Comparison of ENCODE assay signal across 10 cellular contexts in genomic region chr20:44204156-44204831, GRCh38. TPM values are rescaled to one million over a fixed set of nuclear protein-coding genes. Genes with fewer than 3 reads are reported as not detected.
DNase-seq lines count a peak whose midpoint lies in the region; ATAC-seq and TF ChIP-seq lines count a peak whose summit lies in the region.
"Had no signal": no experiment of that assay in that cellular context is flagged by ENCODE, and none has a peak within 500 bp of the region (broad histone marks: within the 10 kb centered on the region; RNA-seq: fewer than 3 reads in every experiment).

No MANE protein-coding gene starts in this region.

- no peak overlapping the region for H3K4me2 ChIP-seq in H9 (ENCODE audit: insufficient read depth, insufficient read length, low read length)

- H3K9me3 Mint-ChIP-seq in activated T-cell treated with anti-CD3 and anti-CD28 coated beads, Interleukin-2, amount 50 U/mL, for 72 hours, result no peaks in the 10 kb centered on the region
- H3K9me3 Mint-ChIP-seq in H9, result no peaks in the 10 kb centered on the region
- no peaks in the 10 kb centered on the region for H3K9me3 Mint-ChIP-seq in CD4-positive, alpha-beta T cell
- H3K9me3 Mint-ChIP-seq: activated B cell treated with CpG ODN at 0.5 μM for 24 hours, naive B cell had no signal

- no peak overlapping the region for H2BK120ac ChIP-seq in H9 (ENCODE audit: low read depth, low read length, poor library complexity, severe bottlenecking)

- H4K8ac ChIP-seq in H9 (replicated peaks; ENCODE audit: insufficient read length, low read depth, low read length), result no peak overlapping the region

- no peak overlapping the region for H2BK12ac ChIP-seq in H9 (ENCODE audit: insufficient read length, low read depth, low read length)

- H4K91ac ChIP-seq in H9 (ENCODE audit: insufficient read length, low read depth, low read length), result no peak overlapping the region

- H3K79me1 ChIP-seq in H9 (ENCODE audit: insufficient read depth, low read depth, low read length, poor library complexity, severe bottlenecking), result peaks cover 5% of the 10 kb centered on the region

- peak; percentile 44 to 66 for ATAC-seq in activated T-cell treated with anti-CD3 and anti-CD28 coated beads, Interleukin-2, amount 50 U/mL, for 72 hours (replicated peaks in 1 of 2)
- ATAC-seq in body of pancreas, result peak; percentile 99
- no peak for ATAC-seq in CD4-positive, alpha-beta T cell (ENCODE audit: poor library complexity)

- H3K36me3 Mint-ChIP-seq in activated T-cell treated with anti-CD3 and anti-CD28 coated beads, Interleukin-2, amount 50 U/mL, for 72 hours (ENCODE audit: insufficient read depth in 2 of 2), result peaks cover 4 to 21% of the 10 kb centered on the region in 2 donors
- peaks cover 27 to 65% (median 59%) of the 10 kb centered on the region in 3 experiments for H3K36me3 Mint-ChIP-seq in H9 (ENCODE audit: insufficient read depth in 1 of 3, low read depth in 3 of 3)
- peaks cover 97% of the 10 kb centered on the region for H3K36me3 Mint-ChIP-seq in CD4-positive, alpha-beta T cell (ENCODE audit: low read depth)

- TF ChIP-seq POLR2A in body of pancreas (IDR thresholded peaks at IDR 0.05) (no peak), uterus (IDR thresholded peaks at IDR 0.05) (no peak)

- no peak overlapping the region for H2BK5ac ChIP-seq in H9 (ENCODE audit: insufficient read length, low read length)

- H3K23ac ChIP-seq in H9 (ENCODE audit: insufficient read length, low read depth, low read length), result no peak overlapping the region

- H2AFZ ChIP-seq in H9 (ENCODE audit: low read length), result no peak overlapping the region

- no peak overlapping the region for H3K56ac ChIP-seq in H9 (ENCODE audit: insufficient read length, low read depth, low read length)

- H3K27me3 ChIP-seq in body of pancreas (no peaks in the 10 kb centered on the region), kidney epithelial cell (ENCODE audit: control insufficient read depth, insufficient read depth, low read length) (no peaks in the 10 kb centered on the region), uterus (no peaks in the 10 kb centered on the region), H9 (ENCODE audit: insufficient read depth, low read length) (no peaks in the 10 kb centered on the region)
- no peaks in the 10 kb centered on the region for H3K27me3 ChIP-seq in CD4-positive, alpha-beta T cell (ENCODE audit: control insufficient read depth, insufficient read depth, low read length)

- intact Hi-C loops in body of pancreas (cut with DNase I), result no loop called here
- intact Hi-C loops in uterus (cut with DNase I; ENCODE audit: low total_unique reads), result no loop called here
- intact Hi-C loops in CD4-positive, alpha-beta T cell (cut with DNase I, micrococcal nuclease), result no loop called here

- CTCF ChIA-PET in CD4-positive, alpha-beta T cell (lab: Charles Lee), result interaction anchor here (1.3 kb wide), 1 partner anchor 107 kb away, joined by 3 read pairs; the partner anchor contains the start of gene FITM2

- no peak overlapping the region for H3K4me3 ChIP-seq in body of pancreas
- H3K4me3 ChIP-seq in kidney epithelial cell (ENCODE audit: low read depth, low read length), result no peak overlapping the region
- H3K4me3 ChIP-seq in uterus, result no peak overlapping the region

- H3K27ac ChIP-seq in body of pancreas (peak overlapping the region; percentile 59 to 72 (median 64)), uterus (peak overlapping the region; percentile 28 to 48), H9 (ENCODE audit: insufficient read length, low read depth, low read length) (no peak overlapping the region)
- H3K27ac ChIP-seq in CD4-positive, alpha-beta T cell (ENCODE audit: low read depth, low read length), result no peak overlapping the region

- H3K14ac ChIP-seq in H9 (ENCODE audit: insufficient read depth, low read length), result no peak overlapping the region

- no peak overlapping the region for H4K5ac ChIP-seq in H9 (ENCODE audit: insufficient read length, low read depth, low read length)

- peak overlapping the region; percentile 70 for H3K27ac Mint-ChIP-seq in activated T-cell treated with anti-CD3 and anti-CD28 coated beads, Interleukin-2, amount 50 U/mL, for 72 hours
- no peak overlapping the region for H3K27ac Mint-ChIP-seq in H9
- no peak overlapping the region for H3K27ac Mint-ChIP-seq in CD4-positive, alpha-beta T cell
- H3K27ac Mint-ChIP-seq: activated B cell treated with CpG ODN at 0.5 μM for 24 hours had no signal

- H3T11ph ChIP-seq in H9 (ENCODE audit: low read length), result no peak overlapping the region

- H3K4ac ChIP-seq in H9 (ENCODE audit: low read depth, low read length), result no peak overlapping the region

- H3K36me3 ChIP-seq in body of pancreas (replicated peaks in 1 of 2; ENCODE audit: insufficient read depth in 1 of 2, low read depth in 2 of 2), result peaks cover 0 to 26% of the 10 kb centered on the region in 2 donors
- no peaks in the 10 kb centered on the region for H3K36me3 ChIP-seq in kidney epithelial cell (ENCODE audit: control insufficient read depth, insufficient read depth, low read length)
- H3K36me3 ChIP-seq in uterus, result no peaks in the 10 kb centered on the region

- H3K9me3 ChIP-seq in body of pancreas (no peaks in the 10 kb centered on the region), uterus (no peaks in the 10 kb centered on the region), H9 (ENCODE audit: control insufficient read depth, low read depth, low read length) (no peaks in the 10 kb centered on the region)
- H3K9me3 ChIP-seq in CD4-positive, alpha-beta T cell (ENCODE audit: control insufficient read depth, low read length), result no peaks in the 10 kb centered on the region

- H2BK15ac ChIP-seq in H9 (ENCODE audit: low read depth, low read length), result no peak overlapping the region

- peaks cover 52% of the 10 kb centered on the region for H3K4me1 Mint-ChIP-seq in activated T-cell treated with anti-CD3 and anti-CD28 coated beads, Interleukin-2, amount 50 U/mL, for 72 hours (ENCODE audit: low read depth)
- peaks cover 13 to 19% of the 10 kb centered on the region in 2 experiments for H3K4me1 Mint-ChIP-seq in H9
- peaks cover 64% of the 10 kb centered on the region for H3K4me1 Mint-ChIP-seq in CD4-positive, alpha-beta T cell (ENCODE audit: low read depth)

- H2BK20ac ChIP-seq in H9 (ENCODE audit: low read depth, low read length, poor library complexity, severe bottlenecking), result no peak overlapping the region

- WGBS in body of pancreas, 2 donors, result 85 to 93% methylated on average over 4 of the region's 4 CpGs
- WGBS in H9 (ENCODE audit: extremely low coverage, insufficient read length, low lambda C conversion rate), result no CpG with 5 or more reads among the region's 4 CpGs

- no peak overlapping the region for H3K18ac ChIP-seq in H9 (ENCODE audit: insufficient read length, low read depth, low read length)

- POLR2A ChIA-PET in CD4-positive, alpha-beta T cell (lab: Charles Lee), result no interaction called here

- H3K4me1 ChIP-seq in body of pancreas (peaks cover 34% of the 10 kb centered on the region), uterus (peaks cover 4 to 5% of the 10 kb centered on the region in 2 donors), H9 (ENCODE audit: insufficient read depth, low read length) (no peaks in the 10 kb centered on the region)

- H3K23me2 ChIP-seq in H9 (ENCODE audit: insufficient read length, low read depth, low read length, poor library complexity, severe bottlenecking), result peaks cover under 1% of the 10 kb centered on the region

- DNase-seq in activated T-cell treated with anti-CD3 and anti-CD28 coated beads, Interleukin-2, amount 50 U/mL, for 72 hours, result no peak
- DNase-seq in activated T-cell treated with anti-CD3 and anti-CD28 coated beads for 4 hours (no peak), body of pancreas (peak in 3 of 4 donors; percentile 41 to 79 (median 69)), kidney epithelial cell (ENCODE audit: low read depth) (peak; percentile 90), uterus (no peak), H9 (no peak)
- DNase-seq in CD4-positive, alpha-beta T cell, result no peak
- DNase-seq in central memory CD4-positive, alpha-beta T cell, result no peak
- DNase-seq: activated B cell treated with CpG ODN at 0.5 μM for 24 hours, naive B cell had no signal

- H2AK5ac ChIP-seq in H9 (ENCODE audit: insufficient read length, low read length), result no peak overlapping the region

- H4K20me1 ChIP-seq in H9 (ENCODE audit: control insufficient read depth, insufficient read depth, insufficient read length), result no peaks in the 10 kb centered on the region

- H3K79me2 ChIP-seq in H9 (ENCODE audit: insufficient read depth, low read length), result peaks cover 14% of the 10 kb centered on the region

- H3K4me3 Mint-ChIP-seq in activated T-cell treated with anti-CD3 and anti-CD28 coated beads, Interleukin-2, amount 50 U/mL, for 72 hours, result no peak overlapping the region
- no peak overlapping the region for H3K4me3 Mint-ChIP-seq in H9
- H3K4me3 Mint-ChIP-seq in CD4-positive, alpha-beta T cell, result no peak overlapping the region
- H3K4me3 Mint-ChIP-seq: activated B cell treated with CpG ODN at 0.5 μM for 24 hours, naive B cell had no signal

- H3K9ac ChIP-seq in H9 (ENCODE audit: extremely low read depth, insufficient read length, low read length), result no peak overlapping the region

- H3K27me3 Mint-ChIP-seq in activated T-cell treated with anti-CD3 and anti-CD28 coated beads, Interleukin-2, amount 50 U/mL, for 72 hours (ENCODE audit: low read depth), result no peaks in the 10 kb centered on the region
- no peaks in the 10 kb centered on the region for H3K27me3 Mint-ChIP-seq in H9 (ENCODE audit: low read depth)
- no peaks in the 10 kb centered on the region for H3K27me3 Mint-ChIP-seq in CD4-positive, alpha-beta T cell
- H3K27me3 Mint-ChIP-seq: activated B cell treated with CpG ODN at 0.5 μM for 24 hours, naive B cell had no signal

- TF ChIP-seq CTCF in body of pancreas (IDR thresholded peaks at IDR 0.05) (no peak), kidney epithelial cell (IDR thresholded peaks at IDR 0.05; ENCODE audit: insufficient read depth, low read length, poor library complexity, severe bottlenecking) (no peak), uterus (IDR thresholded peaks at IDR 0.05) (no peak), H9 (conservative IDR thresholded peaks at IDR 0.05) (no peak)
- TF ChIP-seq CTCF in CD4-positive, alpha-beta T cell (IDR thresholded peaks at IDR 0.05), result no peak

RNA-seq across cellular contexts. Expression of gene OSER1, which starts 6.3 kb away (rescaled TPM):
- total RNA-seq in activated T-cell treated with anti-CD3 and anti-CD28 coated beads, Interleukin-2, amount 50 U/mL, for 72 hours, result 10 to 100 TPM; 47.1 to 47.5 TPM
- total RNA-seq in body of pancreas, result 10 to 100 TPM in 1 of 2 donors, 1 to 10 TPM in 1; 2.0 to 17.1 TPM
- total RNA-seq in kidney epithelial cell, result 36.4 and 38.1 TPM in 2 replicates
- 10 to 100 TPM; 33.8 to 76.2 (median 46.0) TPM for total RNA-seq in uterus
- total RNA-seq in H9 (2021), result 35.7 and 36.1 TPM in 2 replicates
- total RNA-seq in CD4-positive, alpha-beta T cell, result 100 to 1,000 TPM; 172 TPM

RNA-seq across cellular contexts. Expression of gene JPH2, which starts 17.3 kb away (rescaled TPM):
- under 1 TPM; 0.29 to 0.46 TPM for total RNA-seq in activated T-cell treated with anti-CD3 and anti-CD28 coated beads, Interleukin-2, amount 50 U/mL, for 72 hours
- total RNA-seq in body of pancreas (1 to 10 TPM; 1.6 to 2.1 TPM), kidney epithelial cell (2.4 and 3.0 TPM in 2 replicates), uterus (100 to 1,000 TPM in 1 of 4 donors, 10 to 100 TPM in 3; 17.6 to 133 (median 61.2) TPM), H9 (2021) (0.31 and 0.35 TPM in 2 replicates)
- not detected for total RNA-seq in CD4-positive, alpha-beta T cell
- total RNA-seq: activated B cell treated with CpG ODN at 0.5 μM for 24 hours had no signal

RNA-seq across cellular contexts. Expression of gene GDAP1L1, which starts 42.8 kb away (rescaled TPM):
- 1 to 10 TPM in 1 of 2 donors, under 1 TPM in 1; 1.00 to 1.0 TPM for total RNA-seq in activated T-cell treated with anti-CD3 and anti-CD28 coated beads, Interleukin-2, amount 50 U/mL, for 72 hours
- total RNA-seq in body of pancreas (not detected), kidney epithelial cell (not detected in 2 replicates), uterus (under 1 TPM in 1 of 4 donors, not detected in 3; 0.41 TPM), H9 (2021) (5.9 and 6.8 TPM in 2 replicates)
- total RNA-seq in CD4-positive, alpha-beta T cell, result not detected
- total RNA-seq: activated B cell treated with CpG ODN at 0.5 μM for 24 hours had no signal

Comparison
In these comparisons a context has a peak if more than half of its experiments do, and no peak if none do; other contexts are left out.
1. DNase-seq: peak in body of pancreas (3 of 4) and kidney epithelial cell (single experiment); none in activated T-cell treated with anti-CD3 and anti-CD28 coated beads, Interleukin-2, amount 50 U/mL, for 72 hours (0 of 2), activated T-cell treated with anti-CD3 and anti-CD28 coated beads for 4 hours (single experiment), uterus (0 of 2), H9 (single experiment), CD4-positive, alpha-beta T cell (0 of 10) and central memory CD4-positive, alpha-beta T cell (single experiment).
2. H3K27ac ChIP-seq: peak in body of pancreas (4 of 4) and uterus (2 of 2); none in H9 (single experiment) and CD4-positive, alpha-beta T cell (single experiment).